ENCODE assay signal across 8 cellular contexts in the genomic region with DNA sequence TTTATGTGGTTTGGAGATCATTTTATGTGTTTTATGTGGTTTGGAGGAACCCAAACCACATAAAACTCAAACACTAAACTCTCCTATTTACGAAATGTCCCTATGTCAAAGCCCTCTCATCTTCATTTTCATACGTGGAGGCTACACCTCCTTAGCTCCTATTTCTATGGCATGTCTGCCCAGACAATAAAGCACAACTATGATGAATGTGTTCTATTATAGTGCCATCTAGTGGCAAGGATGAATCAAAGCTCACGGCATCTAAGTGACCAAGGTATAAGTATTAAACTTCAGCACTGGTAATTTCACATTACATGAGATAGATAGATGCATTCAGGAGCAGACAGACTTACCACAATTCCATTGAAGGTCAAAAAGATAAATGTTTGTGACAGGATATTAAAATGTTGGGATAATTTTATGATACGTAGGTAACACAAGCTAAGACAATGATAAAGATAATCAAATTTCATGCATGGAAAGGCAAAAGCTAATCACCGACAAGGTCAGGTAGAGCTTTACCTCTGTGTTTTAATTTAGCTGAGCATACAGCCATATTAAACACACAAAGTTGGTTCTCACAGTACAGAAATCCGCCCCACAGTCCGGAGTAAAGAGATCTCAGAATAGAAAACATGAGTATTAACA.
DNase-seq lines count a peak whose midpoint lies in the region; ATAC-seq, FAIRE-seq and TF ChIP-seq lines count a peak whose summit lies in the region.

No MANE protein-coding gene starts in this region.

- no peaks in the 10 kb centered on the region for H3K36me3 ChIP-seq in adrenal gland (replicated peaks in 1 of 2)
- no peaks in the 10 kb centered on the region for H3K36me3 ChIP-seq in testis (ENCODE audit: low read depth, missing control alignments)

- TF ChIP-seq CTCF in adrenal gland (IDR thresholded peaks at IDR 0.05): peak; percentile 63 to 77 (median 69)
- TF ChIP-seq CTCF in testis (IDR thresholded peaks at IDR 0.05): peak; percentile 34 to 64 (median 62)

- no peak overlapping the region for H3K4me3 Mint-ChIP-seq in activated naive CD8-positive, alpha-beta T cell treated with anti-CD3 and anti-CD28 coated beads, Interleukin-2, amount 10 ng/mL, durations not matched to agents 7 days and 5 days
- H3K4me3 Mint-ChIP-seq in activated naive CD8-positive, alpha-beta T cell treated with anti-CD3 and anti-CD28 coated beads for 36 hours: no peak overlapping the region

- no peak for DNase-seq in activated naive CD8-positive, alpha-beta T cell treated with anti-CD3 and anti-CD28 coated beads, Interleukin-2, amount 10 ng/mL, durations not matched to agents 7 days and 5 days
- DNase-seq in activated naive CD8-positive, alpha-beta T cell treated with anti-CD3 and anti-CD28 coated beads for 36 hours: no peak
- DNase-seq in H54 (ENCODE audit: insufficient read length, low spot score) (peak; percentile 29), LoVo (ENCODE audit: low spot score) (peak; percentile 48), adrenal gland (peak in 2 of 7 donors; percentile 14 to 24), iPS DF 4.7 (ENCODE audit: extremely low read depth, low spot score) (peak; percentile 11), testis (peak; percentile 18), NCI-H510A (lab: John Stamatoyannopoulos, UW) (no peak)

- H3K9me3 ChIP-seq in adrenal gland (replicated peaks in 1 of 3): no peaks in the 10 kb centered on the region
- H3K9me3 ChIP-seq in testis: no peaks in the 10 kb centered on the region

- H3K4me1 Mint-ChIP-seq in activated naive CD8-positive, alpha-beta T cell treated with anti-CD3 and anti-CD28 coated beads, Interleukin-2, amount 10 ng/mL, durations not matched to agents 7 days and 5 days: peaks cover 3% of the 10 kb centered on the region
- no peaks in the 10 kb centered on the region for H3K4me1 Mint-ChIP-seq in activated naive CD8-positive, alpha-beta T cell treated with anti-CD3 and anti-CD28 coated beads for 36 hours

- peaks cover 9% of the 10 kb centered on the region for H3K27me3 Mint-ChIP-seq in activated naive CD8-positive, alpha-beta T cell treated with anti-CD3 and anti-CD28 coated beads, Interleukin-2, amount 10 ng/mL, durations not matched to agents 7 days and 5 days
- H3K27me3 Mint-ChIP-seq in activated naive CD8-positive, alpha-beta T cell treated with anti-CD3 and anti-CD28 coated beads for 36 hours: peaks cover 49% of the 10 kb centered on the region

- intact Hi-C loops in adrenal gland (cut with DNase I) (no loop called here), testis (cut with DNase I; ENCODE audit: low total_unique reads) (no loop called here)

- peak; percentile 97 for FAIRE-seq in H54 (lab: Jason Lieb, UNC)

- WGBS in adrenal gland, 4 donors: 57 to 69% (median 67%) methylated on average over 7 of the region's 7 CpGs
- 76 to 82% methylated on average over 7 of the region's 7 CpGs for WGBS in testis, 2 donors

- ATAC-seq in activated naive CD8-positive, alpha-beta T cell treated with anti-CD3 and anti-CD28 coated beads, Interleukin-2, amount 10 ng/mL, durations not matched to agents 7 days and 5 days (ENCODE audit: low read depth): peak; percentile 63

- POLR2A ChIA-PET in activated naive CD8-positive, alpha-beta T cell treated with anti-CD3 and anti-CD28 coated beads, Interleukin-2, amount 10 ng/mL, durations not matched to agents 7 days and 5 days (lab: Charles Lee): no interaction called here

- H3K36me3 Mint-ChIP-seq in activated naive CD8-positive, alpha-beta T cell treated with anti-CD3 and anti-CD28 coated beads, Interleukin-2, amount 10 ng/mL, durations not matched to agents 7 days and 5 days: no peaks in the 10 kb centered on the region
- no peaks in the 10 kb centered on the region for H3K36me3 Mint-ChIP-seq in activated naive CD8-positive, alpha-beta T cell treated with anti-CD3 and anti-CD28 coated beads for 36 hours

- no peak overlapping the region for H3K27ac Mint-ChIP-seq in activated naive CD8-positive, alpha-beta T cell treated with anti-CD3 and anti-CD28 coated beads, Interleukin-2, amount 10 ng/mL, durations not matched to agents 7 days and 5 days
- no peak overlapping the region for H3K27ac Mint-ChIP-seq in activated naive CD8-positive, alpha-beta T cell treated with anti-CD3 and anti-CD28 coated beads for 36 hours

- H3K9me3 Mint-ChIP-seq in activated naive CD8-positive, alpha-beta T cell treated with anti-CD3 and anti-CD28 coated beads, Interleukin-2, amount 10 ng/mL, durations not matched to agents 7 days and 5 days: no peaks in the 10 kb centered on the region
- H3K9me3 Mint-ChIP-seq in activated naive CD8-positive, alpha-beta T cell treated with anti-CD3 and anti-CD28 coated beads for 36 hours: no peaks in the 10 kb centered on the region

- no peaks in the 10 kb centered on the region for H3K27me3 ChIP-seq in adrenal gland
- H3K27me3 ChIP-seq in testis: no peaks in the 10 kb centered on the region

- TF ChIP-seq POLR2A in H54 (IDR thresholded peaks at IDR 0.05; ENCODE audit: low read depth, low read length) (no peak), adrenal gland (IDR thresholded peaks at IDR 0.05) (no peak), testis (IDR thresholded peaks at IDR 0.05) (no peak)

- H3K27ac ChIP-seq in adrenal gland: no peak overlapping the region
- H3K27ac ChIP-seq in testis: no peak overlapping the region

- no peaks in the 10 kb centered on the region for H3K4me1 ChIP-seq in adrenal gland (replicated peaks in 1 of 2)
- no peaks in the 10 kb centered on the region for H3K4me1 ChIP-seq in testis

- H3K4me3 ChIP-seq in adrenal gland (no peak overlapping the region), testis (no peak overlapping the region)

Comparison
In these comparisons a context has a peak if more than half of its experiments do, and no peak if none do; other contexts are left out.
1. DNase-seq: peak in H54 (single experiment), LoVo (single experiment), iPS DF 4.7 (single experiment) and testis (single experiment); none in activated naive CD8-positive, alpha-beta T cell treated with anti-CD3 and anti-CD28 coated beads, Interleukin-2, amount 10 ng/mL, durations not matched to agents 7 days and 5 days (single experiment), activated naive CD8-positive, alpha-beta T cell treated with anti-CD3 and anti-CD28 coated beads for 36 hours (single experiment) and NCI-H510A (single experiment).